8 cellular contexts compared by ENCODE assay signal in the genomic region with DNA sequence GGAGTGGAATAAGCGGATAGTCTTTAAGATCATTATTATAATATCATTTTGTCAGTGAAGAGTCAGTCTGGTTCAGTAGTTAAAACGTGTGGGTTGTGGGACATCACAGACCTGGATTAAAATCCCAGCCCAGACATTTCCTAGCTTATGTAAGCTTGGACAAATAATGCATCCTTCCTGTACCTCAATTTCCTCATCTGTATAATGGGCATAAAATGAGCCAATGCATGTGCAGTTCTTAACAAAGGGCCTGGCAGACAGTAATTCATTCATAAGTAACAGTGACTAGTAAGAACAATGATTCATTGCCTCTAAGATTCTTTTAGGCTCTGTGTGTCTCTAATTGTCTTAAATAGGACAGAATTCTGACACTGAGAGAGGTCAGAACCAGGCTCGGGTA.
"Had no signal": no experiment of that assay in that cellular context is flagged by ENCODE, and none has a peak within 500 bp of the region (broad histone marks: within the 10 kb centered on the region; RNA-seq: fewer than 3 reads in every experiment).

No MANE protein-coding gene starts in this region.

- H3K4me3 ChIP-seq: GM12878 had no signal

- DNase-seq: GDM1, GF-D8 had no signal

- FAIRE-seq: G401.6, GM12878, GM12891, GM12892, GM18507, GM19239 had no signal

- ATAC-seq: GM12878 had no signal
